Comparison of ENCODE assay signal across 9 cellular contexts in the genomic region with DNA sequence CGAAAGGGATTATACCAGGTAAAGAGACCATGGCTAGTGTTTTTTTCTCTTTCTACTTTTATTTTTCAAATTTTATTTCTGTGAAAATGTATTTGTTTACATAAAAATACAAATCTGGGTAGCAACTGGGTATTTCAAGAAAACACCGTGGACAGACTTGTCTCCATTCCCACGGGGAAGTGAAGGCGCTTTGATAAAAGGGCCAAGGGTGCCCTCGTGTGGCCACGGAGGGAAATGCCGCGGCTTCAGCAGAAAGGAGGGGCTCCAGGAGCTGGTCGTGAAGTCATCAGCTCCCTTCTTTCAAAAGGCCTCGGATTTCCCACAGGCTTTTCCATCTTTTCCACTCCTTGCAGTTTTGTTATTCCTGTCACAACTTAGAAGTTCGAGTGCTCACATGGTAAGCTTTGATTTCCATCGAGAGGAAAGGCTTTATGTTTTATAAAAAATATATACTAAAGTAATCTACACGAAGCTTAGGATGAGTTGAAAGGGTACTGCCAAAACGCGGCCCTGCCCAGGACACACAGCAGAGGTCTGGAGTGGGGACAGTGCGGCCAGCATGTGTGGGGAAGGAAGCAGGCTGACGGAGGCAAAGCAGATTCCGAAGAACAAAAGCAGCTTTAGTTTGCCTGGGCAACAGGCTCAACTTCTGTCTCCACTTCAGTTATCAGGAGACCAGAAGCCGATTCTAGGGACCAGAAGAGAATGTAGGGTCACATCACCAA. TPM values are rescaled to one million over a fixed set of nuclear protein-coding genes. Genes with fewer than 3 reads are reported as not detected.
DNase-seq lines count a peak whose midpoint lies in the region; ATAC-seq, FAIRE-seq and TF ChIP-seq lines count a peak whose summit lies in the region.
"Had no signal": no experiment of that assay in that cellular context is flagged by ENCODE, and none has a peak within 500 bp of the region (broad histone marks: within the 10 kb centered on the region; RNA-seq: fewer than 3 reads in every experiment).

No MANE protein-coding gene starts in this region.

- DNase-seq in Calu3: peak; percentile 83
- peak; percentile 61 for DNase-seq in RCC 7860 (ENCODE audit: low spot score)
- peak; percentile 77 to 80 for DNase-seq in activated T-helper 1 cell treated with anti-CD3 and anti-CD28 coated beads, Interleukin-2, amount 50 U/mL, for 16 hours (ENCODE audit: low read depth in 1 of 2, low spot score in 1 of 2)
- peak; percentile 87 for DNase-seq in fibroblast of mammary gland (ENCODE audit: low read depth)
- peak; percentile 90 for DNase-seq in neural progenitor cell (ENCODE audit: low spot score)
- DNase-seq in stimulated activated naive CD8-positive, alpha-beta T cell treated with anti-CD3 and anti-CD28 coated beads, Interleukin-15, Interleukin-2, amounts not matched to agents 100 U/mL and 50 U/mL, for 24 hours: peak; percentile 90
- DNase-seq in HPDE6-E6E7 (ENCODE audit: extremely low spot score): no peak

- no peak overlapping the region for H3K4me3 ChIP-seq in fibroblast of mammary gland (ENCODE audit: control insufficient read depth, low read depth, low read length)
- H3K4me3 ChIP-seq in neural progenitor cell: no peak overlapping the region

- TF ChIP-seq RAD21 in Ishikawa (IDR thresholded peaks at IDR 0.05; ENCODE audit: low read depth): peak; percentile 88

- H3K36me3 ChIP-seq in neural progenitor cell: no peaks in the 10 kb centered on the region

- H2AFZ ChIP-seq in neural progenitor cell (replicated peaks): no peak overlapping the region

- H3K4me1 ChIP-seq in neural progenitor cell: no peaks in the 10 kb centered on the region

- TF ChIP-seq EP300 in Ishikawa (IDR thresholded peaks at IDR 0.05; ENCODE audit: borderline replicate concordance): no peak

- peak overlapping the region; percentile 25 for H3K4me2 ChIP-seq in neural progenitor cell

- H3K27ac ChIP-seq in neural progenitor cell: peak overlapping the region; percentile 79

- CTCF ChIA-PET in Calu3 (lab: Charles Lee): interaction anchor here (0.6 to 2.8 kb wide), 15 partner anchors 9 to 467 kb away, joined by 3 to 89 read pairs (median 4); a partner anchor contains a TSS

- H3K4me3 Mint-ChIP-seq in Calu3 (ENCODE audit: low read depth, unreplicated experiment): no peak overlapping the region
- no peak overlapping the region for H3K4me3 Mint-ChIP-seq in neural progenitor cell
- H3K4me3 Mint-ChIP-seq: T-helper 1 cell treated with Interleukin-12 subunit alpha and Interleukin-12 subunit beta and Interleukin-4 antibody, amounts not matched to agents 30 μg/mL and 1 μg/mL, for 36 hours had no signal

- peak; percentile 55 for ATAC-seq in stimulated activated naive CD8-positive, alpha-beta T cell treated with anti-CD3 and anti-CD28 coated beads, Interleukin-15, Interleukin-2, amounts not matched to agents 100 U/mL and 50 U/mL, for 24 hours

- no peaks in the 10 kb centered on the region for H3K27me3 ChIP-seq in neural progenitor cell

- no peaks in the 10 kb centered on the region for H3K9me3 ChIP-seq in neural progenitor cell (ENCODE audit: low read depth)

- TF ChIP-seq CTCF in Calu3 (IDR thresholded peaks at IDR 0.05; ENCODE audit: unreplicated experiment): peak; percentile 72
- peak; percentile 92 for TF ChIP-seq CTCF in fibroblast of mammary gland (conservative IDR thresholded peaks at IDR 0.05; ENCODE audit: control insufficient read depth, insufficient read depth, low read depth, low read length)
- peak; percentile 98 for TF ChIP-seq CTCF in neural progenitor cell (IDR thresholded peaks at IDR 0.05)

- H3K27me3 Mint-ChIP-seq in Calu3 (ENCODE audit: unreplicated experiment): no peaks in the 10 kb centered on the region
- H3K27me3 Mint-ChIP-seq in neural progenitor cell (ENCODE audit: insufficient read depth, low read depth): peaks cover 11% of the 10 kb centered on the region

- no peaks in the 10 kb centered on the region for H3K4me1 Mint-ChIP-seq in Calu3 (ENCODE audit: low read depth, unreplicated experiment)
- peaks cover 39% of the 10 kb centered on the region for H3K4me1 Mint-ChIP-seq in neural progenitor cell

- FAIRE-seq in RCC 7860 (lab: Jason Lieb, UNC): peak; percentile 73

- peaks cover 12% of the 10 kb centered on the region for H4K20me1 ChIP-seq in neural progenitor cell (ENCODE audit: low read depth)

- intact Hi-C loops in Calu3 (cut with micrococcal nuclease; ENCODE audit: unreplicated experiment): loop anchor here (1.0 to 2.0 kb wide), 2 partner anchors 19 to 34 kb away; no protein-coding TSS in a partner anchor

- H3K9ac ChIP-seq in neural progenitor cell: no peak overlapping the region

- H3K27ac Mint-ChIP-seq in Calu3 (ENCODE audit: unreplicated experiment) (no peak overlapping the region), neural progenitor cell (peak overlapping the region; percentile 92)
- H3K27ac Mint-ChIP-seq: T-helper 1 cell treated with Interleukin-12 subunit alpha and Interleukin-12 subunit beta and Interleukin-4 antibody, amounts not matched to agents 30 μg/mL and 1 μg/mL, for 36 hours had no signal

- peaks cover 6% of the 10 kb centered on the region for H3K79me2 ChIP-seq in neural progenitor cell (ENCODE audit: low read depth)

- H3K36me3 Mint-ChIP-seq in Calu3 (ENCODE audit: insufficient read depth, unreplicated experiment) (peaks cover 9% of the 10 kb centered on the region), neural progenitor cell (peaks cover 30% of the 10 kb centered on the region)

- H3F3A ChIP-seq in neural progenitor cell (ENCODE audit: low read depth): peaks cover 21% of the 10 kb centered on the region

- BruUV-seq in Calu3 (replicated peaks; lab: Mats Ljungman, UMichigan): no TSS peak

- H3K9me3 Mint-ChIP-seq in Calu3 (ENCODE audit: low read depth, unreplicated experiment) (no peaks in the 10 kb centered on the region), neural progenitor cell (no peaks in the 10 kb centered on the region)
- H3K9me3 Mint-ChIP-seq: T-helper 1 cell treated with Interleukin-12 subunit alpha and Interleukin-12 subunit beta and Interleukin-4 antibody, amounts not matched to agents 30 μg/mL and 1 μg/mL, for 36 hours had no signal

TF ChIP-seq in Ishikawa, 13 proteins besides CTCF, POLR2A, EP300 and RAD21:
- TF ChIP-seq TAF1 (IDR thresholded peaks at IDR 0.05; ENCODE audit: low read depth) (no peak), YY1 (IDR thresholded peaks at IDR 0.05; ENCODE audit: low read depth) (no peak), NFIC (IDR thresholded peaks at IDR 0.05) (no peak), TEAD4 (IDR thresholded peaks at IDR 0.05) (no peak), CEBPB (IDR thresholded peaks at IDR 0.05) (no peak)
- TF ChIP-seq, protein P1, sequence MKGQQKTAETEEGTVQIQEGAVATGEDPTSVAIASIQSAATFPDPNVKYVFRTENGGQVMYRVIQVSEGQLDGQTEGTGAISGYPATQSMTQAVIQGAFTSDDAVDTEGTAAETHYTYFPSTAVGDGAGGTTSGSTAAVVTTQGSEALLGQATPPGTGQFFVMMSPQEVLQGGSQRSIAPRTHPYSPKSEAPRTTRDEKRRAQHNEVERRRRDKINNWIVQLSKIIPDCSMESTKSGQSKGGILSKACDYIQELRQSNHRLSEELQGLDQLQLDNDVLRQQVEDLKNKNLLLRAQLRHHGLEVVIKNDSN (IDR thresholded peaks at IDR 0.05): no peak
- TF ChIP-seq, protein P2, sequence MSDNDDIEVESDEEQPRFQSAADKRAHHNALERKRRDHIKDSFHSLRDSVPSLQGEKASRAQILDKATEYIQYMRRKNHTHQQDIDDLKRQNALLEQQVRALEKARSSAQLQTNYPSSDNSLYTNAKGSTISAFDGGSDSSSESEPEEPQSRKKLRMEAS (IDR thresholded peaks at IDR 0.05): no peak
- TF ChIP-seq, protein P3, sequence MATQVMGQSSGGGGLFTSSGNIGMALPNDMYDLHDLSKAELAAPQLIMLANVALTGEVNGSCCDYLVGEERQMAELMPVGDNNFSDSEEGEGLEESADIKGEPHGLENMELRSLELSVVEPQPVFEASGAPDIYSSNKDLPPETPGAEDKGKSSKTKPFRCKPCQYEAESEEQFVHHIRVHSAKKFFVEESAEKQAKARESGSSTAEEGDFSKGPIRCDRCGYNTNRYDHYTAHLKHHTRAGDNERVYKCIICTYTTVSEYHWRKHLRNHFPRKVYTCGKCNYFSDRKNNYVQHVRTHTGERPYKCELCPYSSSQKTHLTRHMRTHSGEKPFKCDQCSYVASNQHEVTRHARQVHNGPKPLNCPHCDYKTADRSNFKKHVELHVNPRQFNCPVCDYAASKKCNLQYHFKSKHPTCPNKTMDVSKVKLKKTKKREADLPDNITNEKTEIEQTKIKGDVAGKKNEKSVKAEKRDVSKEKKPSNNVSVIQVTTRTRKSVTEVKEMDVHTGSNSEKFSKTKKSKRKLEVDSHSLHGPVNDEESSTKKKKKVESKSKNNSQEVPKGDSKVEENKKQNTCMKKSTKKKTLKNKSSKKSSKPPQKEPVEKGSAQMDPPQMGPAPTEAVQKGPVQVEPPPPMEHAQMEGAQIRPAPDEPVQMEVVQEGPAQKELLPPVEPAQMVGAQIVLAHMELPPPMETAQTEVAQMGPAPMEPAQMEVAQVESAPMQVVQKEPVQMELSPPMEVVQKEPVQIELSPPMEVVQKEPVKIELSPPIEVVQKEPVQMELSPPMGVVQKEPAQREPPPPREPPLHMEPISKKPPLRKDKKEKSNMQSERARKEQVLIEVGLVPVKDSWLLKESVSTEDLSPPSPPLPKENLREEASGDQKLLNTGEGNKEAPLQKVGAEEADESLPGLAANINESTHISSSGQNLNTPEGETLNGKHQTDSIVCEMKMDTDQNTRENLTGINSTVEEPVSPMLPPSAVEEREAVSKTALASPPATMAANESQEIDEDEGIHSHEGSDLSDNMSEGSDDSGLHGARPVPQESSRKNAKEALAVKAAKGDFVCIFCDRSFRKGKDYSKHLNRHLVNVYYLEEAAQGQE (IDR thresholded peaks at IDR 0.05; ENCODE audit: low read depth): no peak

RNA-seq across cellular contexts. Expression of a gene that starts 15.3 kb away (rescaled TPM):
- total RNA-seq in Calu3 (2022) (32.1 and 34.8 TPM in 2 replicates), neural progenitor cell (ENCODE audit: low replicate concordance) (2.2 and 11.1 TPM in 2 replicates)
